Comparison of ENCODE assay signal across 17 cellular contexts in the genomic region with DNA sequence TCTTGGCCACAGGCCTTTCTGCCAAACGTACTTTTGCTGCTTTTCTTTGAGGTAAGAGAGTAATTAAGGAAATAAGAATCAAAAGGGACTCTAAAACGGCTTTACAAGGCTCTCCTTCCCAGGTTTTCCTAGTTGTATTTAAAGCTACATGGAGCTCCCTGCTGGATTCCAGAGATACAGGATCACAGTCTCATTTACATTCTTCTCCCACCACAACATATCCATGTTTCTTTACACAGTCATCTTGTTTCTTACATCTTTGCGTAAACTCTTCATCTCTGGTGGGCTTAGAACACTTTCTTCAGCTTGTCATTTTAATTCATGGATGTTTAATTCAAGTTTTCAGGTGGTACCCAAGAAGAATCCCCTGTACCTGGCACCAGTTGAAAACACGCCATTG.
DNase-seq lines count a peak whose midpoint lies in the region; TF ChIP-seq lines count a peak whose summit lies in the region.
"Had no signal": no experiment of that assay in that cellular context is flagged by ENCODE, and none has a peak within 500 bp of the region (broad histone marks: within the 10 kb centered on the region; RNA-seq: fewer than 3 reads in every experiment).

No MANE protein-coding gene starts in this region.

- H2AFZ ChIP-seq in fibroblast of lung (ENCODE audit: low read length), result no peak overlapping the region

- H3K27me3 ChIP-seq in adipocyte (replicated peaks; ENCODE audit: control insufficient read depth, insufficient read depth, low read length), result no peaks in the 10 kb centered on the region
- no peaks in the 10 kb centered on the region for H3K27me3 ChIP-seq in fibroblast of lung (ENCODE audit: control insufficient read depth, insufficient read depth, low read length)
- H3K27me3 ChIP-seq: BLaER1 had no signal

- H3K4me2 ChIP-seq in fibroblast of lung (ENCODE audit: extremely low read depth, insufficient read depth, low read length), result no peak overlapping the region
- H3K4me2 ChIP-seq: BLaER1 had no signal

- H3K36me3 ChIP-seq in adipocyte (ENCODE audit: control insufficient read depth, insufficient read depth, low read length, severe bottlenecking) (no peaks in the 10 kb centered on the region), fibroblast of lung (ENCODE audit: control insufficient read depth, insufficient read depth, low read length) (no peaks in the 10 kb centered on the region)
- H3K36me3 ChIP-seq: BLaER1 had no signal

- no peak overlapping the region for H3K27ac ChIP-seq in fibroblast of lung (ENCODE audit: insufficient read depth, low read length)
- H3K27ac ChIP-seq: BLaER1, RWPE1 had no signal

- no peaks in the 10 kb centered on the region for H3K4me1 ChIP-seq in adipocyte (ENCODE audit: control insufficient read depth, insufficient read depth, low read length)
- H3K4me1 ChIP-seq in fibroblast of lung (ENCODE audit: control insufficient read depth, extremely low read depth, insufficient read depth, low read length), result no peaks in the 10 kb centered on the region

- no peaks in the 10 kb centered on the region for H4K20me1 ChIP-seq in fibroblast of lung (ENCODE audit: control insufficient read depth, extremely low read depth, insufficient read depth, low read length)
- H4K20me1 ChIP-seq: BLaER1 had no signal

- H3K79me2 ChIP-seq in fibroblast of lung (ENCODE audit: control insufficient read depth, insufficient read depth, low read length), result no peaks in the 10 kb centered on the region

- H3K4me3 ChIP-seq in adipocyte (ENCODE audit: low read length), result no peak overlapping the region
- no peak overlapping the region for H3K4me3 ChIP-seq in fibroblast of lung (replicated peaks in 1 of 4; ENCODE audit: control extremely low read depth in 1 of 4, insufficient read depth in 1 of 4, low read depth in 3 of 4, low read length in 4 of 4)
- H3K4me3 ChIP-seq: BLaER1 had no signal

- TF ChIP-seq CTCF in fibroblast of lung (conservative IDR thresholded peaks at IDR 0.05 in 1 of 2, IDR thresholded peaks at IDR 0.05 in 1 of 2; ENCODE audit: low read depth in 1 of 2, low read length in 2 of 2) (no peak), GM20000 (IDR thresholded peaks at IDR 0.05; ENCODE audit: extremely low read depth, missing control alignments) (no peak)

- H3K9ac ChIP-seq in adipocyte (ENCODE audit: low read length) (no peak overlapping the region), fibroblast of lung (ENCODE audit: insufficient read depth, low read length) (no peak overlapping the region)
- H3K9ac ChIP-seq: BLaER1 had no signal

- H3K9me3 ChIP-seq in adipocyte (ENCODE audit: control insufficient read depth, low read length) (no peaks in the 10 kb centered on the region), fibroblast of lung (ENCODE audit: control insufficient read depth, insufficient read depth, low read depth, low read length) (no peaks in the 10 kb centered on the region)
- H3K9me3 ChIP-seq: BLaER1 had no signal

- DNase-seq in EL (peak; percentile 15), adipocyte (ENCODE audit: low read depth) (peak; percentile 24), fibroblast of lung (ENCODE audit: low read depth in 2 of 2) (peak; percentile 21 to 73), GM20000 (ENCODE audit: low spot score) (no peak), ecto neural progenitor cell (ENCODE audit: low spot score) (no peak), LoVo (ENCODE audit: low spot score) (no peak)
- DNase-seq in stimulated activated CD4-positive, alpha-beta T cell treated with anti-CD3 and anti-CD28 coated beads, Interleukin-2, amount 100 ng/mL, for 24 hours, result no peak
- DNase-seq: ACHN; CD4-positive, alpha-beta memory T cell; NCI-H1417 treated with DMSO at 0.1 percent for 48 hours; NCI-H187 treated with DMSO at 0.1 percent for 48 hours; NCI-H345; NCI-H524 treated with DMSO at 0.1 percent for 48 hours; PC-3; SIG-M5 had no signal

Comparison
In these comparisons a context has a peak if more than half of its experiments do, and no peak if none do; other contexts are left out.
1. DNase-seq: peak in EL (single experiment), adipocyte (single experiment) and fibroblast of lung (2 of 2); none in stimulated activated CD4-positive, alpha-beta T cell treated with anti-CD3 and anti-CD28 coated beads, Interleukin-2, amount 100 ng/mL, for 24 hours (0 of 2), GM20000 (single experiment), ecto neural progenitor cell (single experiment) and LoVo (single experiment).